18 cellular contexts compared by ENCODE assay signal in genomic region chr14:62956413-62956812, GRCh38.
DNase-seq lines count a peak whose midpoint lies in the region; ATAC-seq, FAIRE-seq and TF ChIP-seq lines count a peak whose summit lies in the region.
"Had no signal": no experiment of that assay in that cellular context is flagged by ENCODE, and none has a peak within 500 bp of the region (broad histone marks: within the 10 kb centered on the region; RNA-seq: fewer than 3 reads in every experiment).

No MANE protein-coding gene starts in this region.

- H3K36me3 Mint-ChIP-seq in astrocyte (ENCODE audit: low read depth, unreplicated experiment), result no peaks in the 10 kb centered on the region

- H3K4me3 ChIP-seq in SK-N-SH (ENCODE audit: low read depth in 2 of 2, low read length in 1 of 2) (no peak overlapping the region), astrocyte (ENCODE audit: insufficient read depth, low read depth, low read length) (no peak overlapping the region), foreskin fibroblast (ENCODE audit: low read depth in 1 of 2, low read length in 2 of 2) (no peak overlapping the region)
- H3K4me3 ChIP-seq: A549, GM12878 had no signal

- DNase-seq in SK-N-SH (no peak), astrocyte (ENCODE audit: low read depth) (peak; percentile 9), foreskin fibroblast (peak; percentile 0 to 25), GM10248 (ENCODE audit: extremely low spot score) (no peak), NCI-H1092 (lab: John Stamatoyannopoulos, UW) (no peak), SW480 (ENCODE audit: low spot score) (no peak)
- DNase-seq: AML-193; Caco-2; CD4-positive, alpha-beta T cell; GF-D8; H9 had no signal

- H3K9me3 ChIP-seq in SK-N-SH (no peaks in the 10 kb centered on the region), astrocyte (ENCODE audit: insufficient read depth, low read depth, low read length) (no peaks in the 10 kb centered on the region)
- H3K9me3 ChIP-seq: A549, Caco-2 had no signal

- CTCF ChIA-PET in SK-N-SH (lab: Yijun Ruan, JAX), result no interaction called here
- CTCF ChIA-PET in GM10248 (lab: Yijun Ruan, JAX), result interaction anchor here (2.0 kb wide), 1 partner anchor 22 kb away, joined by 4 read pairs; no protein-coding TSS in a partner anchor

- no peak for TF ChIP-seq RAD21 in SK-N-SH (IDR thresholded peaks at IDR 0.05; ENCODE audit: low read length)

- POLR2A ChIA-PET in SK-N-SH (lab: Yijun Ruan, JAX) (no interaction called here), GM10248 (lab: Yijun Ruan, JAX) (no interaction called here)

- H3K4me2 ChIP-seq in SK-N-SH (0 out of 2 replicates have a peak overlapping the region, but pooled peaks have one; percentile 33), astrocyte (ENCODE audit: low read length) (peak overlapping the region; percentile 40)
- H3K4me2 ChIP-seq: A549 had no signal

- H3K9me2 ChIP-seq in SK-N-SH, result no peaks in the 10 kb centered on the region

- no peaks in the 10 kb centered on the region for H3K36me3 ChIP-seq in SK-N-SH (replicated peaks in 1 of 2; ENCODE audit: control insufficient read depth in 1 of 2, insufficient read depth in 2 of 2, low read length in 1 of 2)
- H3K36me3 ChIP-seq in astrocyte (ENCODE audit: insufficient read depth, low read length), result no peaks in the 10 kb centered on the region

- TF ChIP-seq EP300 in SK-N-SH (IDR thresholded peaks at IDR 0.05; ENCODE audit: borderline replicate concordance in 1 of 2, low read depth in 1 of 2, low read length in 1 of 2), result peak in 1 of 2 experiments; percentile 39; a peak in 1 of 4 replicates

- TF ChIP-seq CTCF in SK-N-SH (IDR thresholded peaks at IDR 0.05) (no peak), astrocyte (IDR thresholded peaks at IDR 0.05; ENCODE audit: insufficient read depth, low read depth, low read length) (no peak), foreskin fibroblast (IDR thresholded peaks at IDR 0.05; ENCODE audit: low read depth, low read length) (no peak), GM10248 (IDR thresholded peaks at IDR 0.05; ENCODE audit: control extremely low read depth, extremely low read depth, low read depth, missing control alignments) (no peak)

- H3K4me1 Mint-ChIP-seq in astrocyte (ENCODE audit: low read depth, unreplicated experiment), result peaks cover 16% of the 10 kb centered on the region
- H3K4me1 Mint-ChIP-seq: H9 had no signal

- H3K27me3 ChIP-seq in SK-N-SH (ENCODE audit: insufficient read depth), result no peaks in the 10 kb centered on the region
- no peaks in the 10 kb centered on the region for H3K27me3 ChIP-seq in astrocyte (ENCODE audit: insufficient read depth, low read length)

- H3K9me3 Mint-ChIP-seq in astrocyte (ENCODE audit: unreplicated experiment), result peaks cover 3% of the 10 kb centered on the region

- H3K27ac ChIP-seq in SK-N-SH (ENCODE audit: low read depth in 2 of 2, low read length in 1 of 2), result no peak overlapping the region; a peak in 1 of 4 replicates
- H3K27ac ChIP-seq in astrocyte (ENCODE audit: low read depth, low read length), result no peak overlapping the region
- H3K27ac ChIP-seq: 22Rv1, A549, C4-2B had no signal

- WGBS in SK-N-SH (ENCODE audit: low lambda C conversion rate), result 3% methylated on average over 2 of the region's 2 CpGs

- H3K27me3 Mint-ChIP-seq in astrocyte (ENCODE audit: low read depth, unreplicated experiment), result peaks cover 5% of the 10 kb centered on the region
- H3K27me3 Mint-ChIP-seq: CD4-positive, alpha-beta T cell had no signal

- H3K79me2 ChIP-seq in SK-N-SH (ENCODE audit: insufficient read depth) (no peaks in the 10 kb centered on the region), astrocyte (ENCODE audit: insufficient read depth, low read length) (no peaks in the 10 kb centered on the region)

- no peak for FAIRE-seq in astrocyte (lab: Jason Lieb, UNC)
- FAIRE-seq: A549, D721Med, GM12878, H1 had no signal

- H2AFZ ChIP-seq in SK-N-SH (ENCODE audit: low read depth), result no peak overlapping the region
- H2AFZ ChIP-seq in astrocyte (ENCODE audit: low read depth, low read length), result no peak overlapping the region

- H3K4me3 Mint-ChIP-seq in astrocyte (ENCODE audit: unreplicated experiment), result no peak overlapping the region
- H3K4me3 Mint-ChIP-seq: CD4-positive, alpha-beta T cell; H9 had no signal

- H4K20me1 ChIP-seq in SK-N-SH (ENCODE audit: insufficient read depth) (no peaks in the 10 kb centered on the region), astrocyte (ENCODE audit: insufficient read depth, low read length) (no peaks in the 10 kb centered on the region)

- H3K9ac ChIP-seq in SK-N-SH (no peak overlapping the region), astrocyte (ENCODE audit: low read length) (no peak overlapping the region)

- H3K4me1 ChIP-seq in SK-N-SH (ENCODE audit: control insufficient read depth in 1 of 2, insufficient read depth in 2 of 2, low read depth in 1 of 2, low read length in 1 of 2) (peaks cover 0 to 16% of the 10 kb centered on the region in 2 experiments; a peak in 1 of 4 replicates), astrocyte (ENCODE audit: insufficient read depth, low read length) (peaks cover 17% of the 10 kb centered on the region)
- H3K4me1 ChIP-seq: A549, Caco-2 had no signal

- no peak for ATAC-seq in SK-N-SH treated with all-trans-retinoic acid at 6 μM for 48 hours
- ATAC-seq: A549, GM12878 had no signal

- H3K27ac Mint-ChIP-seq in astrocyte (ENCODE audit: unreplicated experiment), result no peak overlapping the region
- H3K27ac Mint-ChIP-seq: CD4-positive, alpha-beta T cell; H9 had no signal

- H3F3A ChIP-seq in SK-N-SH (replicated peaks; ENCODE audit: insufficient read depth), result peaks cover 19% of the 10 kb centered on the region

TF ChIP-seq in SK-N-SH, 30 proteins besides CTCF, POLR2A, EP300 and RAD21 (continues in another document):
- TF ChIP-seq SMC3 (IDR thresholded peaks at IDR 0.05; ENCODE audit: low read depth, low read length) (no peak), JUND (IDR thresholded peaks at IDR 0.05) (peak; percentile 51), FOXJ3 (CRISPR knock-in tag; IDR thresholded peaks at IDR 0.05) (no peak), TEAD4 (IDR thresholded peaks at IDR 0.05; ENCODE audit: borderline replicate concordance, insufficient read depth) (no peak), EZH2phosphoT487 (IDR thresholded peaks at IDR 0.05; ENCODE audit: borderline replicate concordance, low read depth) (no peak), GABPA (IDR thresholded peaks at IDR 0.05; ENCODE audit: low read depth) (no peak), NFIC (IDR thresholded peaks at IDR 0.05; ENCODE audit: borderline replicate concordance) (peak; percentile 27; the same call in 1 of the 2 replicates), PBX3 (IDR thresholded peaks at IDR 0.05) (peak; percentile 59), FOXM1 (IDR thresholded peaks at IDR 0.05; ENCODE audit: low read depth) (no peak), RCOR1 (IDR thresholded peaks at IDR 0.05; ENCODE audit: low read length) (no peak), CHD2 (IDR thresholded peaks at IDR 0.05; ENCODE audit: low read length, partially characterized antibody) (no peak), RXRA (IDR thresholded peaks at IDR 0.05; ENCODE audit: borderline replicate concordance, low read depth) (no peak), FOSL2 (IDR thresholded peaks at IDR 0.05; ENCODE audit: borderline replicate concordance, low read depth) (peak; percentile 57; the same call in 1 of the 2 replicates), MXI1 (IDR thresholded peaks at IDR 0.05; ENCODE audit: low read depth, low read length) (no peak), NRF1 (IDR thresholded peaks at IDR 0.05; ENCODE audit: low read depth, low read length) (no peak), TAF1 (IDR thresholded peaks at IDR 0.05; ENCODE audit: borderline replicate concordance, low read depth, low read length) (no peak)

TF ChIP-seq in SK-N-SH treated with all-trans-retinoic acid at 6 μM for 48 hours, 23 proteins besides CTCF, POLR2A, EP300 and RAD21 (continues in another document):
- TF ChIP-seq ZNF70 (CRISPR knock-in tag; IDR thresholded peaks at IDR 0.05), result no peak
- TF ChIP-seq TSHZ2 (CRISPR knock-in tag; IDR thresholded peaks at IDR 0.05), result no peak
- TF ChIP-seq CREB5 (CRISPR knock-in tag; IDR thresholded peaks at IDR 0.05; ENCODE audit: low read depth), result no peak

Comparison
In these comparisons a context has a peak if more than half of its experiments do, and no peak if none do; other contexts are left out.
1. DNase-seq: peak in astrocyte (single experiment) and foreskin fibroblast (2 of 2); none in SK-N-SH (single experiment), GM10248 (single experiment), NCI-H1092 (single experiment) and SW480 (single experiment).